ENCODE assay signal across 32 cellular contexts in the genomic region with DNA sequence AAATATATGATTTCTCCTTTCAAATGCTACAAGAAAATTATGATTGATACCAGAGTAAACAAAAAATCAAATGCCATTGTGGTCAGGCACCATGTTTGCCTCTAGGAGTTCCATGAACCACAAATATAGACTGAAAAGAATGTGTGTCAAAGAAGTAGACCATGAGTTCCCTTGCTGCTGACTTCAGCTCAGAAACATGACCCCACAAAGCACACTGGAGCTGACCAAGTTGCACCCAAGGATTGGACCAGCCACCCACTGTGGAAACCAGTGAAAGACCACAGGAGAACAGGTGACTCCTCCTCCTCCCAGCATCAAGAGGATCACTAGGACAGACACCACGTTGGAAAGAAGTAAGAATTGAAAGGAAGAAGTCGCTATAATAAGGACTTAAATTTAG.
"Had no signal": no experiment of that assay in that cellular context is flagged by ENCODE, and none has a peak within 500 bp of the region (broad histone marks: within the 10 kb centered on the region; RNA-seq: fewer than 3 reads in every experiment).

No MANE protein-coding gene starts in this region.

- H3K27me3 Mint-ChIP-seq: activated CD4-positive, alpha-beta T cell treated with anti-CD3 and anti-CD28 coated beads for 36 hours; activated CD8-positive, alpha-beta memory T cell treated with anti-CD3 and anti-CD28 coated beads, Interleukin-2, amount 10 ng/mL, durations not matched to agents 7 days and 5 days; activated naive CD8-positive, alpha-beta T cell had no signal

- H3K27ac Mint-ChIP-seq: activated CD4-positive, alpha-beta T cell treated with anti-CD3 and anti-CD28 coated beads for 36 hours; activated CD8-positive, alpha-beta memory T cell treated with anti-CD3 and anti-CD28 coated beads, Interleukin-2, amount 10 ng/mL, durations not matched to agents 7 days and 5 days; activated CD8-positive, alpha-beta T cell treated with anti-CD3 and anti-CD28 coated beads, Interleukin-2, amount 10 ng/mL, durations not matched to agents 7 days and 5 days; activated naive CD8-positive, alpha-beta T cell; activated T-helper 2 cell treated with anti-CD3 and anti-CD28 coated beads, Interferon-gamma antibody, Interleukin-2, Interleukin-4, amounts not matched to agents 10 μg/mL and 5 μg/mL and 100 μg/mL, durations not matched to agents 14 hours and 24 hours and 36 hours; brain; naive thymus-derived CD8-positive, alpha-beta T cell; stimulated activated effector memory CD8-positive, alpha-beta T cell treated with anti-CD3 and anti-CD28 coated beads, Interleukin-12 subunit alpha, Interleukin-12 subunit beta, amount 100 ng/mL, for 72 hours; T-helper 2 cell treated with Interferon-gamma antibody and Interleukin-4, amounts not matched to agents 5 μg/mL and 100 μg/mL, for 36 hours had no signal

- ATAC-seq: activated CD4-positive, alpha-beta T cell treated with anti-CD3 and anti-CD28 coated beads for 36 hours; activated CD8-positive, alpha-beta memory T cell treated with anti-CD3 and anti-CD28 coated beads, Interleukin-2, amount 10 ng/mL, durations not matched to agents 7 days and 5 days; activated CD8-positive, alpha-beta T cell treated with anti-CD3 and anti-CD28 coated beads, Interleukin-2, amount 10 ng/mL, durations not matched to agents 7 days and 5 days; gastroesophageal sphincter; left colon; naive thymus-derived CD8-positive, alpha-beta T cell; sciatic nerve; stimulated activated effector memory CD8-positive, alpha-beta T cell treated with anti-CD3 and anti-CD28 coated beads, Interleukin-12 subunit alpha, Interleukin-12 subunit beta, amount 100 ng/mL, for 72 hours had no signal

- H3K9me3 ChIP-seq: adrenal gland, colonic mucosa, esophagus squamous epithelium, gastroesophageal sphincter, stomach, tibial nerve had no signal

- H3K4me1 ChIP-seq: colonic mucosa, esophagus squamous epithelium had no signal

- H3K4me1 Mint-ChIP-seq: activated CD4-positive, alpha-beta T cell treated with anti-CD3 and anti-CD28 coated beads for 36 hours; activated CD8-positive, alpha-beta memory T cell treated with anti-CD3 and anti-CD28 coated beads, Interleukin-2, amount 10 ng/mL, durations not matched to agents 7 days and 5 days; brain; naive thymus-derived CD8-positive, alpha-beta T cell; stimulated activated effector memory CD8-positive, alpha-beta T cell treated with anti-CD3 and anti-CD28 coated beads, Interleukin-12 subunit alpha, Interleukin-12 subunit beta, amount 100 ng/mL, for 72 hours had no signal

- H3K27me3 ChIP-seq: adrenal gland, cardiac muscle cell, colonic mucosa, esophagus squamous epithelium, gastroesophageal sphincter, stomach, tibial nerve had no signal

- H3K4me3 Mint-ChIP-seq: activated CD4-positive, alpha-beta T cell treated with anti-CD3 and anti-CD28 coated beads for 36 hours; activated CD8-positive, alpha-beta memory T cell treated with anti-CD3 and anti-CD28 coated beads, Interleukin-2, amount 10 ng/mL, durations not matched to agents 7 days and 5 days; activated CD8-positive, alpha-beta T cell treated with anti-CD3 and anti-CD28 coated beads, Interleukin-2, amount 10 ng/mL, durations not matched to agents 7 days and 5 days; activated naive CD8-positive, alpha-beta T cell; brain; mesothelial cell of epicardium; neural crest cell; stimulated activated effector memory CD8-positive, alpha-beta T cell treated with anti-CD3 and anti-CD28 coated beads, Interleukin-12 subunit alpha, Interleukin-12 subunit beta, amount 100 ng/mL, for 72 hours; T-helper 2 cell treated with Interferon-gamma antibody and Interleukin-4, amounts not matched to agents 5 μg/mL and 100 μg/mL, for 36 hours had no signal

- H3K9me3 Mint-ChIP-seq: activated T-helper 2 cell treated with anti-CD3 and anti-CD28 coated beads, Interferon-gamma antibody, Interleukin-2, Interleukin-4, amounts not matched to agents 10 μg/mL and 5 μg/mL and 100 μg/mL, durations not matched to agents 14 hours and 24 hours and 36 hours; brain; naive thymus-derived CD8-positive, alpha-beta T cell; T-helper 2 cell treated with Interferon-gamma antibody and Interleukin-4, amounts not matched to agents 5 μg/mL and 100 μg/mL, for 36 hours had no signal

- H3K27ac ChIP-seq: cardiac muscle cell, colonic mucosa, epithelial cell of prostate, esophagus squamous epithelium, gastroesophageal sphincter, tibial nerve had no signal

- H3K4me3 ChIP-seq: adrenal gland, cardiac muscle cell, colonic mucosa, esophagus squamous epithelium, gastroesophageal sphincter, stomach, tibial nerve had no signal

- DNase-seq: activated CD4-positive, alpha-beta T cell treated with anti-CD3 and anti-CD28 coated beads for 36 hours; activated CD4-positive, CD25-positive, alpha-beta regulatory T cell; activated CD8-positive, alpha-beta memory T cell treated with anti-CD3 and anti-CD28 coated beads, Interleukin-2, amount 10 ng/mL, durations not matched to agents 7 days and 5 days; activated CD8-positive, alpha-beta T cell treated with anti-CD3 and anti-CD28 coated beads, Interleukin-2, amount 10 ng/mL, durations not matched to agents 7 days and 5 days; activated T-cell treated with anti-CD3 and anti-CD28 coated beads, Interleukin-2, amount 50 U/mL, for 48 hours; adrenal gland; aorta; cerebellar nuclear complex; colonic mucosa; effector CD8-positive, alpha-beta T cell; esophagus squamous epithelium; hippocampal formation; kidney; left colon; naive thymus-derived CD8-positive, alpha-beta T cell; nucleus accumbens; small intestine; stimulated activated CD4-positive, alpha-beta T cell treated with anti-CD3 and anti-CD28 coated beads, Interleukin-4, amount 100 ng/mL, for 24 hours; stomach; T-helper 1 cell had no signal

- H3K36me3 ChIP-seq: adrenal gland, cardiac muscle cell, colonic mucosa, esophagus squamous epithelium, gastroesophageal sphincter, stomach, tibial nerve had no signal
